In genomic region chr2:218228366-218229092, GRCh38 we compare ENCODE assay signal across 8 cellular contexts. TPM values are rescaled to one million over a fixed set of nuclear protein-coding genes. Genes with fewer than 3 reads are reported as not detected.
A peak's percentile ranks its signal among the peaks of the same experiment; 100 is the strongest.
DNase-seq lines count a peak whose midpoint lies in the region; ATAC-seq and TF ChIP-seq lines count a peak whose summit lies in the region.

No MANE protein-coding gene starts in this region.

- no peaks in the 10 kb centered on the region for H3K9me3 ChIP-seq in tibial nerve

- peaks cover 84% of the 10 kb centered on the region for H3K4me1 Mint-ChIP-seq in activated naive CD4-positive, alpha-beta T cell treated with anti-CD3 and anti-CD28 coated beads for 36 hours (ENCODE audit: low read depth)
- peaks cover 84% of the 10 kb centered on the region for H3K4me1 Mint-ChIP-seq in activated CD8-positive, alpha-beta T cell treated with anti-CD3 and anti-CD28 coated beads, Interleukin-2, amount 10 ng/mL, durations not matched to agents 7 days and 5 days (ENCODE audit: low read depth)

- H3K36me3 Mint-ChIP-seq in activated naive CD4-positive, alpha-beta T cell treated with anti-CD3 and anti-CD28 coated beads for 36 hours (ENCODE audit: low read depth), result peaks cover 82% of the 10 kb centered on the region
- H3K36me3 Mint-ChIP-seq in activated CD8-positive, alpha-beta T cell treated with anti-CD3 and anti-CD28 coated beads, Interleukin-2, amount 10 ng/mL, durations not matched to agents 7 days and 5 days (ENCODE audit: low read depth), result peaks cover 89% of the 10 kb centered on the region

- intact Hi-C loops in activated naive CD4-positive, alpha-beta T cell treated with anti-CD3 and anti-CD28 coated beads for 36 hours (cut with micrococcal nuclease), result loop anchor here (1.0 to 10.0 kb wide), 8 partner anchors 10 to 1046 kb away; partner anchors contain the start of genes AAMP, DNAJB2 and PNKD

- H3K27ac Mint-ChIP-seq in activated naive CD4-positive, alpha-beta T cell treated with anti-CD3 and anti-CD28 coated beads for 36 hours, result peak overlapping the region; percentile 87
- peak overlapping the region; percentile 88 for H3K27ac Mint-ChIP-seq in activated CD8-positive, alpha-beta T cell treated with anti-CD3 and anti-CD28 coated beads, Interleukin-2, amount 10 ng/mL, durations not matched to agents 7 days and 5 days

- no peak for DNase-seq in activated naive CD4-positive, alpha-beta T cell treated with anti-CD3 and anti-CD28 coated beads for 36 hours
- no peak for DNase-seq in activated naive CD4-positive, alpha-beta T cell (lab: John Stamatoyannopoulos, UW)
- DNase-seq in activated CD8-positive, alpha-beta T cell treated with anti-CD3 and anti-CD28 coated beads, Interleukin-2, amount 10 ng/mL, durations not matched to agents 7 days and 5 days, result peak; percentile 20
- DNase-seq in iris pigment epithelial cell (ENCODE audit: low read depth) (peak; percentile 26), tibial nerve (ENCODE audit: low spot score in 2 of 2) (no peak), HuH-7.5 (ENCODE audit: low spot score) (no peak), SHP77 (lab: John Stamatoyannopoulos, UW) (no peak), NCI-H1417 (lab: John Stamatoyannopoulos, UW) (no peak)

- ATAC-seq in activated CD8-positive, alpha-beta T cell treated with anti-CD3 and anti-CD28 coated beads, Interleukin-2, amount 10 ng/mL, durations not matched to agents 7 days and 5 days, result no peak

- TF ChIP-seq CTCF in tibial nerve (IDR thresholded peaks at IDR 0.05), result no peak

- peak overlapping the region in 3 of 4 donors; percentile 8 to 43 (median 38) for H3K27ac ChIP-seq in tibial nerve

- no peak for TF ChIP-seq EP300 in tibial nerve (IDR thresholded peaks at IDR 0.05)

- no peak for TF ChIP-seq POLR2A in tibial nerve (IDR thresholded peaks at IDR 0.05)

- H3K27me3 ChIP-seq in tibial nerve, result no peaks in the 10 kb centered on the region

- H3K27me3 Mint-ChIP-seq in activated naive CD4-positive, alpha-beta T cell treated with anti-CD3 and anti-CD28 coated beads for 36 hours (ENCODE audit: low read depth), result no peaks in the 10 kb centered on the region
- no peaks in the 10 kb centered on the region for H3K27me3 Mint-ChIP-seq in activated CD8-positive, alpha-beta T cell treated with anti-CD3 and anti-CD28 coated beads, Interleukin-2, amount 10 ng/mL, durations not matched to agents 7 days and 5 days (ENCODE audit: low read depth)

- 83 to 87% methylated on average over 6 of the region's 6 CpGs for WGBS in tibial nerve, 2 donors

- H3K4me3 Mint-ChIP-seq in activated naive CD4-positive, alpha-beta T cell treated with anti-CD3 and anti-CD28 coated beads for 36 hours, result no peak overlapping the region
- peak overlapping the region; percentile 58 for H3K4me3 Mint-ChIP-seq in activated CD8-positive, alpha-beta T cell treated with anti-CD3 and anti-CD28 coated beads, Interleukin-2, amount 10 ng/mL, durations not matched to agents 7 days and 5 days

- CTCF ChIA-PET in activated naive CD4-positive, alpha-beta T cell treated with anti-CD3 and anti-CD28 coated beads for 36 hours (lab: Charles Lee), result interaction anchor here (0.6 to 4.1 kb wide), 8 partner anchors 9 to 43 kb away, joined by 3 to 36 read pairs (median 4); partner anchors contain the start of genes AAMP, ARPC2 and PNKD
- CTCF ChIA-PET in activated CD8-positive, alpha-beta T cell treated with anti-CD3 and anti-CD28 coated beads, Interleukin-2, amount 10 ng/mL, durations not matched to agents 7 days and 5 days (lab: Charles Lee), result interaction anchor here (1.0 to 4.6 kb wide), 12 partner anchors 9 to 168 kb away, joined by 3 to 97 read pairs (median 6); partner anchors contain the start of genes AAMP, ARPC2 and PNKD

- H3K4me1 ChIP-seq in tibial nerve, result peaks cover 0 to 61% (median 26%) of the 10 kb centered on the region in 4 donors

- POLR2A ChIA-PET in activated CD8-positive, alpha-beta T cell treated with anti-CD3 and anti-CD28 coated beads, Interleukin-2, amount 10 ng/mL, durations not matched to agents 7 days and 5 days (lab: Charles Lee), result interaction anchor here (1.0 to 4.1 kb wide), 6 partner anchors 8 to 37 kb away, joined by 3 to 59 read pairs (median 4); partner anchors contain the start of gene ARPC2

- no peak overlapping the region for H3K4me3 ChIP-seq in tibial nerve

- peaks cover 0 to 91% (median 11%) of the 10 kb centered on the region in 3 donors for H3K36me3 ChIP-seq in tibial nerve

- H3K9me3 Mint-ChIP-seq in activated naive CD4-positive, alpha-beta T cell treated with anti-CD3 and anti-CD28 coated beads for 36 hours, result no peaks in the 10 kb centered on the region
- no peaks in the 10 kb centered on the region for H3K9me3 Mint-ChIP-seq in activated CD8-positive, alpha-beta T cell treated with anti-CD3 and anti-CD28 coated beads, Interleukin-2, amount 10 ng/mL, durations not matched to agents 7 days and 5 days (ENCODE audit: insufficient read depth)

RNA-seq across cellular contexts. Expression of gene ARPC2, which starts 11.5 kb away (rescaled TPM):
- 100 to 1,000 TPM; 461 to 475 TPM for total RNA-seq in activated naive CD4-positive, alpha-beta T cell treated with anti-CD3 and anti-CD28 coated beads for 36 hours
- 100 to 1,000 TPM; 821 to 844 TPM for total RNA-seq in activated CD8-positive, alpha-beta T cell treated with anti-CD3 and anti-CD28 coated beads, Interleukin-2, amount 10 ng/mL, durations not matched to agents 7 days and 5 days
- 100 to 1,000 TPM; 193 to 248 (median 222) TPM for total RNA-seq in tibial nerve

RNA-seq across cellular contexts. Expression of gene GPBAR1, which starts 32.3 kb away (rescaled TPM):
- under 1 TPM in 1 of 2 experiments, not detected in 1; 0.10 TPM for total RNA-seq in activated naive CD4-positive, alpha-beta T cell treated with anti-CD3 and anti-CD28 coated beads for 36 hours
- total RNA-seq in activated CD8-positive, alpha-beta T cell treated with anti-CD3 and anti-CD28 coated beads, Interleukin-2, amount 10 ng/mL, durations not matched to agents 7 days and 5 days, result under 1 TPM; 0.97 TPM
- total RNA-seq in tibial nerve, result 10 to 100 TPM in 2 of 4 donors, 1 to 10 TPM in 2; 4.6 to 37.8 (median 13.5) TPM

RNA-seq across cellular contexts. Expression of gene AAMP, which starts 41.4 kb away (rescaled TPM):
- 10 to 100 TPM; 58.7 to 59.4 TPM for total RNA-seq in activated naive CD4-positive, alpha-beta T cell treated with anti-CD3 and anti-CD28 coated beads for 36 hours
- 10 to 100 TPM; 52.6 to 56.2 TPM for total RNA-seq in activated CD8-positive, alpha-beta T cell treated with anti-CD3 and anti-CD28 coated beads, Interleukin-2, amount 10 ng/mL, durations not matched to agents 7 days and 5 days
- 100 to 1,000 TPM; 111 to 179 (median 143) TPM for total RNA-seq in tibial nerve

RNA-seq across cellular contexts. Expression of gene PNKD, which starts 41.8 kb away (rescaled TPM):
- 10 to 100 TPM; 20.4 to 21.4 TPM for total RNA-seq in activated naive CD4-positive, alpha-beta T cell treated with anti-CD3 and anti-CD28 coated beads for 36 hours
- total RNA-seq in activated CD8-positive, alpha-beta T cell treated with anti-CD3 and anti-CD28 coated beads, Interleukin-2, amount 10 ng/mL, durations not matched to agents 7 days and 5 days, result 10 to 100 TPM; 36.7 to 37.6 TPM
- total RNA-seq in tibial nerve, result 10 to 100 TPM; 62.3 to 68.9 (median 63.6) TPM

Comparison
In these comparisons a context has a peak if more than half of its experiments do, and no peak if none do; other contexts are left out.
1. DNase-seq: peak in activated CD8-positive, alpha-beta T cell treated with anti-CD3 and anti-CD28 coated beads, Interleukin-2, amount 10 ng/mL, durations not matched to agents 7 days and 5 days (single experiment) and iris pigment epithelial cell (single experiment); none in activated naive CD4-positive, alpha-beta T cell treated with anti-CD3 and anti-CD28 coated beads for 36 hours (single experiment), activated naive CD4-positive, alpha-beta T cell (0 of 4), tibial nerve (0 of 2), HuH-7.5 (single experiment), SHP77 (0 of 2) and NCI-H1417 (0 of 3).